Comparison of ENCODE assay signal across 8 cellular contexts in the genomic region with DNA sequence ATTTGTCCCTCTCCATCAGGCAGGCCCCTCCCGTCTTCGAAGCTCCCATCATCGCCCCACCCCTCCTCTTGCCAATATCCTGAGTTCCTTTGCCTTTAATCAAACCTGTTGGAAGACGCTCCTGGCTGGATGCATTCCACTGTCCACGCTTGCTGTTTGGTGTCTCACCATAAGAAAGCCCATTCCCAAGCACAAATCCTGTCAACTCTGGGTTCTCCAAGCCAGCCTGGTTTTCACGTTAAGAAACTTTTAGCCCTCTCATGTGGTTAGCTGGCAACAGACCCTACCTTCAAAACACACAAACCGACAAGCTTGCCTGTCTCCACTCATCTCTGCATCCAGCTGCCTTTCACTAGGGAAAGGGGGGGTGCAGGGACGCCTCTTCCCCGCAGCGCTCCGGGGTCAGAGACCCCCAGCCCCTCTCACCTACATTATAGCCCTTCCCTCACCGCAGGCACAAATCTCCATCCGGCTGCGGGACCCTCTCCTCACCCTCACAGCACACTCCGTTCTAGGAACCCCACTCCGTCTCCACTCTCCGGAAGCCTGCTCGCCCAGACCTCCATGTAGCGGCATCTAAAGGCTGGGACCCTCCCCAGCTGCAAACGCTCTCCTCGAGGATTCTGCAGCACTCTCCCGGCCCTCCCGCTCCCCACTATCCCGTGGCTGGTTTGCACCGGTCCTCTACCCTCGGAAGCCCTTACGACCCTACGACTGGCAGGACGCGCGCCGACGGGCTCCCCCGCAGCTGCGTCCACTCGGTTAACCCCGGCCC. TPM values are rescaled to one million over a fixed set of nuclear protein-coding genes. Genes with fewer than 3 reads are reported as not detected.
A peak's percentile ranks its signal among the peaks of the same experiment; 100 is the strongest.
DNase-seq lines count a peak whose midpoint lies in the region; ATAC-seq lines count a peak whose summit lies in the region.

No MANE protein-coding gene starts in this region.

- H3K27ac ChIP-seq in effector memory CD4-positive, alpha-beta T cell (ENCODE audit: insufficient read depth, low read length, poor library complexity, severe bottlenecking) = peak overlapping the region; percentile 70

- DNase-seq in NCI-H2227 (lab: John Stamatoyannopoulos, UW; ENCODE audit: unreplicated experiment) (peak; percentile 11), NCI-H2227 treated with DMSO at 0.1 percent for 48 hours (lab: John Stamatoyannopoulos, UW) (no peak), OCI-M1 (lab: John Stamatoyannopoulos, UW) (peak; percentile 39), naive B cell (no peak), OCI-M2 (lab: John Stamatoyannopoulos, UW; ENCODE audit: unreplicated experiment) (no peak), NCI-H2196 (lab: John Stamatoyannopoulos, UW; ENCODE audit: unreplicated experiment) (no peak)
- no peak for DNase-seq in effector memory CD4-positive, alpha-beta T cell

- no peaks in the 10 kb centered on the region for H3K27me3 Mint-ChIP-seq in naive B cell

- peaks cover 9 to 15% of the 10 kb centered on the region in 2 donors for H3K36me3 Mint-ChIP-seq in naive B cell

- peak overlapping the region; percentile 91 for H3K4me3 ChIP-seq in effector memory CD4-positive, alpha-beta T cell (ENCODE audit: insufficient read depth, low read depth, low read length, poor library complexity, severe bottlenecking)

- no peak for ATAC-seq in naive B cell (ENCODE audit: low read depth in 2 of 2)
- no peak for ATAC-seq in HG03159 (IDR thresholded peaks at IDR 0.05; ENCODE audit: unreplicated experiment)

- peak overlapping the region; percentile 10 to 91 (median 85) for H3K27ac Mint-ChIP-seq in naive B cell

- no peaks in the 10 kb centered on the region for H3K9me3 Mint-ChIP-seq in naive B cell

- no peaks in the 10 kb centered on the region for H3K36me3 ChIP-seq in effector memory CD4-positive, alpha-beta T cell (ENCODE audit: control insufficient read depth, insufficient read depth, low read length)

- H3K27me3 ChIP-seq in effector memory CD4-positive, alpha-beta T cell (replicated peaks; ENCODE audit: control insufficient read depth, insufficient read depth, low read length, poor library complexity, severe bottlenecking) = no peaks in the 10 kb centered on the region

- H3K4me1 ChIP-seq in effector memory CD4-positive, alpha-beta T cell (ENCODE audit: control insufficient read depth, insufficient read depth, low read length, poor library complexity, severe bottlenecking) = peaks cover 20% of the 10 kb centered on the region

- peaks cover 61 to 80% (median 68%) of the 10 kb centered on the region in 3 donors for H3K4me1 Mint-ChIP-seq in naive B cell

- H3K9me3 ChIP-seq in effector memory CD4-positive, alpha-beta T cell (ENCODE audit: control insufficient read depth, low read length) = no peaks in the 10 kb centered on the region

- H3K4me3 Mint-ChIP-seq in naive B cell = peak overlapping the region; percentile 84 to 99 (median 94)

RNA-seq across cellular contexts. Expression of a gene that starts 1.0 kb away (rescaled TPM):
- polyA plus RNA-seq in naive B cell (ENCODE audit: low read depth in 6 of 6) = 10 to 100 TPM; 19.7 to 36.7 (median 27.2) TPM

RNA-seq across cellular contexts. Expression of a gene that starts 1.0 kb away (rescaled TPM):
- 10 to 100 TPM in 4 of 6 donors, 1 to 10 TPM in 2; 3.8 to 14.8 (median 11.2) TPM for polyA plus RNA-seq in naive B cell (ENCODE audit: low read depth in 6 of 6)

RNA-seq across cellular contexts. Expression of a gene that starts 46.9 kb away (rescaled TPM):
- 10 to 100 TPM; 47.3 to 99.7 (median 64.4) TPM for polyA plus RNA-seq in naive B cell (ENCODE audit: low read depth in 6 of 6)

RNA-seq across cellular contexts. Expression of a gene that starts 54.7 kb away (rescaled TPM):
- polyA plus RNA-seq in naive B cell (ENCODE audit: low read depth in 6 of 6) = 10 to 100 TPM; 23.5 to 66.0 (median 54.3) TPM

RNA-seq across cellular contexts. Expression of a gene that starts 54.7 kb away (rescaled TPM):
- polyA plus RNA-seq in naive B cell (ENCODE audit: low read depth in 6 of 6) = under 1 TPM in 1 of 6 donors, not detected in 5; 0.06 TPM

Comparison
In these comparisons a context has a peak if more than half of its experiments do, and no peak if none do; other contexts are left out.
1. DNase-seq: peak in NCI-H2227 (single experiment) and OCI-M1 (single experiment); none in NCI-H2227 treated with DMSO at 0.1 percent for 48 hours (single experiment), effector memory CD4-positive, alpha-beta T cell (0 of 3), naive B cell (single experiment), OCI-M2 (single experiment) and NCI-H2196 (single experiment).